In genomic region chr4:183444149-183444952, GRCh38 we compare ENCODE assay signal across 8 cellular contexts. TPM values are rescaled to one million over a fixed set of nuclear protein-coding genes. Genes with fewer than 3 reads are reported as not detected.
DNase-seq lines count a peak whose midpoint lies in the region; ATAC-seq and TF ChIP-seq lines count a peak whose summit lies in the region.

TSS of gene CDKN2AIP (plus strand) at chr4:183444636. CDS start at chr4:183444798, 162 bp downstream.

- H3K9ac ChIP-seq in PC-3 (ENCODE audit: low read length) = peak within 1 kb of the TSS; percentile 98

- H3F3A ChIP-seq in PC-3 (ENCODE audit: low read length, unreplicated experiment) = no peaks in the 10 kb centered on the region

- no peaks in the 10 kb centered on the region for H3K9me2 ChIP-seq in PC-3 (replicated peaks; ENCODE audit: low read length)

- H3K36me3 ChIP-seq in PC-3 (ENCODE audit: low read depth, low read length) = peaks cover 36% of the 10 kb centered on the region

- intact Hi-C loops in PC-3 (cut with micrococcal nuclease) = loop anchor here (1.0 to 2.0 kb wide), 2 partner anchors 28 to 60 kb away; partner anchors contain the start of gene ING2

- peaks cover 57% of the 10 kb centered on the region for H3K79me2 ChIP-seq in PC-3 (ENCODE audit: low read length)

- H3K27me3 ChIP-seq in PC-3 (ENCODE audit: low read length) = no peaks in the 10 kb centered on the region

- CTCF ChIA-PET in PC-3 (lab: Charles Lee) = no interaction called here

- peak within 1 kb of the TSS; percentile 97 for H3K27ac ChIP-seq in PC-3 (ENCODE audit: low read length)
- peak within 1 kb of the TSS; percentile 98 for H3K27ac ChIP-seq in epithelial cell of prostate

- peak within 1 kb of the TSS; percentile 84 for H3K4me2 ChIP-seq in PC-3 (ENCODE audit: low read length)

- peaks cover 46% of the 10 kb centered on the region for H3K4me1 ChIP-seq in PC-3 (ENCODE audit: insufficient read depth, low read length)

- H2AFZ ChIP-seq in PC-3 (ENCODE audit: low read length) = peak within 1 kb of the TSS; percentile 79

- H4K20me1 ChIP-seq in PC-3 (ENCODE audit: low read length) = peaks cover 32% of the 10 kb centered on the region

- no peak for TF ChIP-seq CTCF in PC-3 (conservative IDR thresholded peaks at IDR 0.05; ENCODE audit: low read depth, low read length)

- BruUV-seq in PC-3 (replicated peaks; lab: Mats Ljungman, UMichigan) = no TSS peak

- POLR2A ChIA-PET in PC-3 (lab: Charles Lee; ENCODE audit: unreplicated experiment) = interaction anchor here (0.6 to 0.7 kb wide), 2 partner anchors 254 to 368 kb away, joined by 3 to 5 read pairs; no protein-coding TSS in a partner anchor

- peak; percentile 91 for ATAC-seq in GM21717 (IDR thresholded peaks at IDR 0.05; ENCODE audit: unreplicated experiment)
- ATAC-seq in PC-3 = peak; percentile 88

- DNase-seq in DMS53 treated with DMSO at 0.1 percent for 48 hours (lab: John Stamatoyannopoulos, UW; ENCODE audit: unreplicated experiment) (peak; percentile 50), PC-3 (peak; percentile 92), activated T-cell treated with anti-CD3 and anti-CD28 coated beads for 48 hours (ENCODE audit: low read depth) (peak; percentile 93), epithelial cell of prostate (ENCODE audit: low read depth, low spot score) (peak; percentile 66), mucosa of gallbladder (ENCODE audit: low spot score) (peak; percentile 94)
- peak; percentile 86 for DNase-seq in Jurkat, Clone E6-1 (ENCODE audit: low read depth, low spot score)
- DNase-seq in stimulated activated CD8-positive, alpha-beta memory T cell treated with anti-CD3 and anti-CD28 coated beads, Interleukin-4, amount 100 ng/mL, for 4 hours (ENCODE audit: low read depth in 2 of 2, low spot score in 1 of 2) = peak; percentile 80 to 89

- peak within 1 kb of the TSS; percentile 89 for H3K4me3 ChIP-seq in Jurkat, Clone E6-1 (ENCODE audit: low read length)
- peak within 1 kb of the TSS; percentile 83 for H3K4me3 ChIP-seq in PC-3 (ENCODE audit: low read length)

- H3K9me3 ChIP-seq in PC-3 (ENCODE audit: low read length) = no peaks in the 10 kb centered on the region

RNA-seq across cellular contexts. Expression of gene CDKN2AIP, which starts in this region (rescaled TPM):
- polyA plus RNA-seq in Jurkat, Clone E6-1 (2012; ENCODE audit: insufficient read depth, insufficient read length) = 22.2 TPM
- total RNA-seq in PC-3 (2014; rRNA removed) = 21.2 and 31.5 TPM in 2 replicates
- 19.1 TPM for total RNA-seq in mucosa of gallbladder

Comparison
In these comparisons a context has a peak if more than half of its experiments do, and no peak if none do; other contexts are left out.
1. Peak in every context shown above with its lines: DNase-seq, ATAC-seq, H3K4me3 ChIP-seq and H3K27ac ChIP-seq.